Comparison of ENCODE assay signal across 9 cellular contexts in genomic region chr10:69349542-69349888, GRCh38.
DNase-seq lines count a peak whose midpoint lies in the region; ATAC-seq and TF ChIP-seq lines count a peak whose summit lies in the region.
"Had no signal": no experiment of that assay in that cellular context is flagged by ENCODE, and none has a peak within 500 bp of the region (broad histone marks: within the 10 kb centered on the region; RNA-seq: fewer than 3 reads in every experiment).

No MANE protein-coding gene starts in this region.

- no peak overlapping the region for H3K4me2 ChIP-seq in SU-DHL-6 (ENCODE audit: low read depth, low read length, poor library complexity, severe bottlenecking)

- H3K9me3 Mint-ChIP-seq in activated CD4-positive, alpha-beta T cell treated with anti-CD3 and anti-CD28 coated beads, Interleukin-2, amount 10 ng/mL, durations not matched to agents 24 days and 14 days, result no peaks in the 10 kb centered on the region
- no peaks in the 10 kb centered on the region for H3K9me3 Mint-ChIP-seq in stimulated activated memory B cell treated with anti-CD40 and anti-IgM and Interleukin-4, amounts not matched to agents 10 μg/mL and 1 μg/mL and 100 μg/mL, for 72 hours

- DNase-seq in activated CD4-positive, alpha-beta T cell treated with anti-CD3 and anti-CD28 coated beads, Interleukin-2, amount 10 ng/mL, durations not matched to agents 24 days and 14 days, result no peak
- DNase-seq in activated CD4-positive, alpha-beta T cell treated with anti-CD3 and anti-CD28 coated beads, Interleukin-2, amount 50 U/mL, for 4 hours, result no peak
- no peak for DNase-seq in esophagus squamous epithelium (lab: John Stamatoyannopoulos, UW)
- no peak for DNase-seq in SHP77 (lab: John Stamatoyannopoulos, UW)
- DNase-seq in dorsolateral prefrontal cortex, result no peak
- no peak for DNase-seq in NK-92 treated with Interleukin-12 subunit alpha and Interleukin-12 subunit beta, amount 100 ng/mL, for 24 hours (lab: John Stamatoyannopoulos, UW)
- DNase-seq: ACHN had no signal

- H3K27ac Mint-ChIP-seq in activated CD4-positive, alpha-beta T cell treated with anti-CD3 and anti-CD28 coated beads, Interleukin-2, amount 10 ng/mL, durations not matched to agents 24 days and 14 days, result peak overlapping the region; percentile 25
- H3K27ac Mint-ChIP-seq in stimulated activated memory B cell treated with anti-CD40 and anti-IgM and Interleukin-4, amounts not matched to agents 10 μg/mL and 1 μg/mL and 100 μg/mL, for 72 hours, result peak overlapping the region; percentile 64

- H3K79me2 ChIP-seq in SU-DHL-6 (ENCODE audit: insufficient read depth, low read length), result no peaks in the 10 kb centered on the region

- H3K9me3 ChIP-seq in SU-DHL-6 (ENCODE audit: insufficient read depth, low read length), result no peaks in the 10 kb centered on the region
- no peaks in the 10 kb centered on the region for H3K9me3 ChIP-seq in esophagus squamous epithelium

- H2AFZ ChIP-seq in SU-DHL-6 (ENCODE audit: low read depth, low read length, severe bottlenecking), result no peak overlapping the region

- TF ChIP-seq CTCF in SU-DHL-6 (IDR thresholded peaks at IDR 0.05; ENCODE audit: insufficient read depth, low read length, poor library complexity, severe bottlenecking) (no peak), esophagus squamous epithelium (IDR thresholded peaks at IDR 0.05) (no peak), dorsolateral prefrontal cortex (IDR thresholded peaks at IDR 0.05 in 54 of 56, conservative IDR thresholded peaks at IDR 0.05 in 2 of 56; ENCODE audit: low read depth in 1 of 56, partially characterized antibody in 56 of 56) (no peak)

- no peaks in the 10 kb centered on the region for H3K27me3 Mint-ChIP-seq in activated CD4-positive, alpha-beta T cell treated with anti-CD3 and anti-CD28 coated beads, Interleukin-2, amount 10 ng/mL, durations not matched to agents 24 days and 14 days
- H3K27me3 Mint-ChIP-seq in stimulated activated memory B cell treated with anti-CD40 and anti-IgM and Interleukin-4, amounts not matched to agents 10 μg/mL and 1 μg/mL and 100 μg/mL, for 72 hours, result no peaks in the 10 kb centered on the region

- H3K4me3 Mint-ChIP-seq in activated CD4-positive, alpha-beta T cell treated with anti-CD3 and anti-CD28 coated beads, Interleukin-2, amount 10 ng/mL, durations not matched to agents 24 days and 14 days, result no peak overlapping the region
- no peak overlapping the region for H3K4me3 Mint-ChIP-seq in stimulated activated memory B cell treated with anti-CD40 and anti-IgM and Interleukin-4, amounts not matched to agents 10 μg/mL and 1 μg/mL and 100 μg/mL, for 72 hours

- no peak for TF ChIP-seq POLR2A in esophagus squamous epithelium (IDR thresholded peaks at IDR 0.05)

- no peak overlapping the region for H3K27ac ChIP-seq in SU-DHL-6 (ENCODE audit: low read depth, low read length)
- H3K27ac ChIP-seq in esophagus squamous epithelium, result peak overlapping the region; percentile 80 to 90 (median 85)
- peak overlapping the region in 9 of 59 donors; percentile 2 to 65 (median 23) for H3K27ac ChIP-seq in dorsolateral prefrontal cortex

- intact Hi-C loops in activated CD4-positive, alpha-beta T cell treated with anti-CD3 and anti-CD28 coated beads, Interleukin-2, amount 10 ng/mL, durations not matched to agents 24 days and 14 days (cut with micrococcal nuclease), result no loop called here
- intact Hi-C loops in esophagus squamous epithelium (cut with DNase I) (no loop called here), dorsolateral prefrontal cortex (cut with DNase I) (no loop called here)

- H4K20me1 ChIP-seq in SU-DHL-6 (ENCODE audit: low read depth, low read length), result no peaks in the 10 kb centered on the region

- H3K27me3 ChIP-seq in SU-DHL-6 (ENCODE audit: low read length) (no peaks in the 10 kb centered on the region), esophagus squamous epithelium (no peaks in the 10 kb centered on the region), dorsolateral prefrontal cortex (peaks cover 0 to 4% (median 0%) of the 10 kb centered on the region in 45 donors)

- H3K4me3 ChIP-seq in SU-DHL-6 (ENCODE audit: insufficient read depth, low read length, poor library complexity, severe bottlenecking), result no peak overlapping the region
- H3K4me3 ChIP-seq in esophagus squamous epithelium, result no peak overlapping the region
- H3K4me3 ChIP-seq in dorsolateral prefrontal cortex, result no peak overlapping the region

- H3F3A ChIP-seq in SU-DHL-6 (ENCODE audit: insufficient read depth), result no peaks in the 10 kb centered on the region

- no peaks in the 10 kb centered on the region for H3K9me2 ChIP-seq in SU-DHL-6 (replicated peaks; ENCODE audit: insufficient read depth, low read length)

- H3K9ac ChIP-seq in SU-DHL-6 (ENCODE audit: low read length), result 0 out of 2 replicates have a peak overlapping the region, but pooled peaks have one; percentile 22

- ATAC-seq in stimulated activated memory B cell treated with anti-CD40 and anti-IgM and Interleukin-4, amounts not matched to agents 10 μg/mL and 1 μg/mL and 100 μg/mL, for 72 hours, result no peak

- peaks cover 68% of the 10 kb centered on the region for H3K36me3 Mint-ChIP-seq in activated CD4-positive, alpha-beta T cell treated with anti-CD3 and anti-CD28 coated beads, Interleukin-2, amount 10 ng/mL, durations not matched to agents 24 days and 14 days (ENCODE audit: low read depth)
- peaks cover 21% of the 10 kb centered on the region for H3K36me3 Mint-ChIP-seq in stimulated activated memory B cell treated with anti-CD40 and anti-IgM and Interleukin-4, amounts not matched to agents 10 μg/mL and 1 μg/mL and 100 μg/mL, for 72 hours

- H3K4me1 Mint-ChIP-seq in activated CD4-positive, alpha-beta T cell treated with anti-CD3 and anti-CD28 coated beads, Interleukin-2, amount 10 ng/mL, durations not matched to agents 24 days and 14 days, result peaks cover 51% of the 10 kb centered on the region
- H3K4me1 Mint-ChIP-seq in stimulated activated memory B cell treated with anti-CD40 and anti-IgM and Interleukin-4, amounts not matched to agents 10 μg/mL and 1 μg/mL and 100 μg/mL, for 72 hours, result peaks cover 69% of the 10 kb centered on the region

- H3K36me3 ChIP-seq in SU-DHL-6 (ENCODE audit: low read length) (no peaks in the 10 kb centered on the region), esophagus squamous epithelium (peaks cover 0 to 86% (median 4%) of the 10 kb centered on the region in 3 donors)

- peaks cover 32 to 68% (median 37%) of the 10 kb centered on the region in 3 donors for H3K4me1 ChIP-seq in esophagus squamous epithelium

- WGBS in esophagus squamous epithelium, 2 donors, result 38 to 44% methylated on average over 3 of the region's 3 CpGs
